ENCODE assay signal across 19 cellular contexts in the genomic region with DNA sequence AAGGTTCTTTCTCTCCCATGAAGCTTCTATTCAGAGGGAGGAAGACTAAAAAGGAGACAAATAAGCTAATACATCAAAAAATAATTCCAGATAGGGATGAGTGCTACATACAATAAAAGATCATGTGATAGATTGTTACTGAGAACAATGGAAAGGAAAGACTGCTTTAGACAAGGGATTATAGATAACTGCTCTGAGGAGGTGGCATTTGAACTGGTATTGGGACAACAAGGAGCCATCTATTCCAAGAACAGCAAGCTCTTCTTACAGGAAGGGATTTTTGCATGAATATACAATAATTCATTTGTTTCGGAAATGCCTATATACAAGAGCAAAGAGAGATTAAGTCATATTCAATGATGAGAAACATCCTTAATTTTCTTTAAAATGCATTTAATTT.
DNase-seq lines count a peak whose midpoint lies in the region; ATAC-seq, FAIRE-seq and TF ChIP-seq lines count a peak whose summit lies in the region.
"Had no signal": no experiment of that assay in that cellular context is flagged by ENCODE, and none has a peak within 500 bp of the region (broad histone marks: within the 10 kb centered on the region; RNA-seq: fewer than 3 reads in every experiment).

No MANE protein-coding gene starts in this region.

- intact Hi-C loops in A673 (cut with micrococcal nuclease; ENCODE audit: unreplicated experiment) = loop anchor here (10.0 kb wide), 1 partner anchor 920 kb away; no protein-coding TSS in a partner anchor
- intact Hi-C loops in kidney (cut with DNase I) = no loop called here

- no peaks in the 10 kb centered on the region for H3F3A ChIP-seq in neural cell (ENCODE audit: insufficient read depth, low read length, poor library complexity, severe bottlenecking)

- FAIRE-seq in kidney (lab: Jason Lieb, UNC) = no peak
- FAIRE-seq: A549, G401.6, GM12892, H1 had no signal

- peak; percentile 20 for ATAC-seq in foreskin keratinocyte
- ATAC-seq: A549 had no signal

- DNase-seq in A673 (ENCODE audit: low spot score) (peak; percentile 66), SK-MEL-5 (ENCODE audit: low read depth, low spot score) (peak; percentile 94), foreskin keratinocyte (no peak), HK-2 (ENCODE audit: unreplicated experiment) (no peak), kidney (no peak)
- no peak for DNase-seq in effector memory CD4-positive, alpha-beta T cell
- DNase-seq: 8988T; C1 segment of cervical spinal cord; Caco-2; CD4-positive, alpha-beta memory T cell; DMS153; DND-41; H7 had no signal

- CTCF ChIA-PET in A673 (lab: Charles Lee) = no interaction called here

- no peaks in the 10 kb centered on the region for H3K36me3 ChIP-seq in A673 (ENCODE audit: insufficient read depth, low read length, poor library complexity, severe bottlenecking)
- H3K36me3 ChIP-seq in neural cell (ENCODE audit: insufficient read depth, low read length) = no peaks in the 10 kb centered on the region
- H3K36me3 ChIP-seq in kidney (ENCODE audit: control insufficient read depth in 1 of 2, insufficient read depth in 2 of 2, low read length in 2 of 2) = no peaks in the 10 kb centered on the region
- H3K36me3 ChIP-seq in effector memory CD4-positive, alpha-beta T cell (ENCODE audit: control insufficient read depth, insufficient read depth, low read length) = no peaks in the 10 kb centered on the region

- H3K4me1 ChIP-seq in A673 (ENCODE audit: insufficient read depth, low read length, poor library complexity, severe bottlenecking) = peaks cover 15% of the 10 kb centered on the region
- peaks cover 9% of the 10 kb centered on the region for H3K4me1 ChIP-seq in foreskin keratinocyte
- H3K4me1 ChIP-seq in kidney (ENCODE audit: control insufficient read depth in 1 of 2, insufficient read depth in 1 of 2, low read depth in 1 of 2, low read length in 2 of 2) = no peaks in the 10 kb centered on the region
- H3K4me1 ChIP-seq in effector memory CD4-positive, alpha-beta T cell (ENCODE audit: control insufficient read depth, insufficient read depth, low read length, poor library complexity, severe bottlenecking) = no peaks in the 10 kb centered on the region
- H3K4me1 ChIP-seq: A549, Caco-2 had no signal

- H3K9me3 ChIP-seq in A673 (ENCODE audit: low read depth, low read length, poor library complexity, severe bottlenecking) (no peaks in the 10 kb centered on the region), neural cell (ENCODE audit: low read length) (no peaks in the 10 kb centered on the region), kidney (ENCODE audit: control insufficient read depth in 1 of 2, low read length in 2 of 2) (no peaks in the 10 kb centered on the region)
- no peaks in the 10 kb centered on the region for H3K9me3 ChIP-seq in effector memory CD4-positive, alpha-beta T cell (ENCODE audit: control insufficient read depth, low read length)
- H3K9me3 ChIP-seq: A549, Caco-2 had no signal

- no peak for TF ChIP-seq CTCF in A673 (conservative IDR thresholded peaks at IDR 0.05; ENCODE audit: low read depth, low read length)
- no peak for TF ChIP-seq CTCF in foreskin keratinocyte (conservative IDR thresholded peaks at IDR 0.05)
- no peak for TF ChIP-seq CTCF in neural cell (IDR thresholded peaks at IDR 0.05; ENCODE audit: poor library complexity, severe bottlenecking)
- TF ChIP-seq CTCF in kidney (IDR thresholded peaks at IDR 0.05; ENCODE audit: borderline replicate concordance, extremely low read depth, insufficient read depth) = no peak

- H3K9me2 ChIP-seq in neural cell (ENCODE audit: insufficient read depth, low read length) = no peaks in the 10 kb centered on the region

- TF ChIP-seq EP300 in neural cell (conservative IDR thresholded peaks at IDR 0.05; ENCODE audit: poor library complexity, severe bottlenecking) = no peak

- no peaks in the 10 kb centered on the region for H4K20me1 ChIP-seq in neural cell (ENCODE audit: insufficient read depth)

- POLR2A ChIA-PET in A673 (lab: Charles Lee; ENCODE audit: low non-redundant PET) = no interaction called here

- no peak for TF ChIP-seq RAD21 in neural cell (conservative IDR thresholded peaks at IDR 0.05)

- H3K9ac ChIP-seq in neural cell (ENCODE audit: low read length) (peak overlapping the region; percentile 32), kidney (ENCODE audit: low read length in 2 of 2) (no peak overlapping the region)
- H3K9ac ChIP-seq: GM23248 had no signal

- H3K4me3 ChIP-seq in A673 (ENCODE audit: low read depth, low read length, poor library complexity, severe bottlenecking) (no peak overlapping the region), neural cell (ENCODE audit: low read length) (peak overlapping the region; percentile 9), kidney (ENCODE audit: low read length in 2 of 2) (no peak overlapping the region)
- no peak overlapping the region for H3K4me3 ChIP-seq in effector memory CD4-positive, alpha-beta T cell (ENCODE audit: insufficient read depth, low read depth, low read length, poor library complexity, severe bottlenecking)
- H3K4me3 ChIP-seq: A549, GM23248 had no signal

- H3K79me2 ChIP-seq in neural cell (replicated peaks; ENCODE audit: insufficient read depth, low read length) = no peaks in the 10 kb centered on the region

- no TSS peak for BruUV-seq in A673 (replicated peaks; lab: Mats Ljungman, UMichigan)

- H2AFZ ChIP-seq in neural cell (ENCODE audit: low read depth, low read length) = peak overlapping the region; percentile 32
- H2AFZ ChIP-seq: GM23248 had no signal

- H3K27me3 ChIP-seq in A673 (replicated peaks; ENCODE audit: insufficient read depth, low read depth, low read length, poor library complexity) (no peaks in the 10 kb centered on the region), foreskin keratinocyte (no peaks in the 10 kb centered on the region), neural cell (ENCODE audit: insufficient read depth, low read depth, low read length) (no peaks in the 10 kb centered on the region)
- H3K27me3 ChIP-seq in effector memory CD4-positive, alpha-beta T cell (replicated peaks; ENCODE audit: control insufficient read depth, insufficient read depth, low read length, poor library complexity, severe bottlenecking) = no peaks in the 10 kb centered on the region

- no peak overlapping the region for H3K27ac ChIP-seq in A673 (ENCODE audit: low read depth, low read length, poor library complexity, severe bottlenecking)
- no peak overlapping the region for H3K27ac ChIP-seq in foreskin keratinocyte
- H3K27ac ChIP-seq in neural cell (ENCODE audit: low read length) = peak overlapping the region; percentile 83
- H3K27ac ChIP-seq in kidney (ENCODE audit: low read depth in 2 of 2, low read length in 2 of 2) = no peak overlapping the region
- no peak overlapping the region for H3K27ac ChIP-seq in effector memory CD4-positive, alpha-beta T cell (ENCODE audit: insufficient read depth, low read length, poor library complexity, severe bottlenecking)
- H3K27ac ChIP-seq: A549, GM23248 had no signal

- H3K4me2 ChIP-seq in neural cell (ENCODE audit: low read length) = no peak overlapping the region
- H3K4me2 ChIP-seq: A549 had no signal

- in situ Hi-C loops in SK-MEL-5 (cut with HindIII; ENCODE audit: low pct_unique_long_range_greater_than_20kb, low sequenced_read_pairs) = no loop called here

TF ChIP-seq in neural cell, 6 proteins besides CTCF, POLR2A, EP300 and RAD21:
- TF ChIP-seq POLR2AphosphoS5 (IDR thresholded peaks at IDR 0.05) (no peak), EZH2 (IDR thresholded peaks at IDR 0.05; ENCODE audit: borderline replicate concordance, insufficient read depth, low read length, poor library complexity, severe bottlenecking) (no peak), MXI1 (conservative IDR thresholded peaks at IDR 0.05; ENCODE audit: poor library complexity, severe bottlenecking) (no peak), TAF1 (IDR thresholded peaks at IDR 0.05; ENCODE audit: low read depth) (no peak), SMC3 (conservative IDR thresholded peaks at IDR 0.05; ENCODE audit: poor library complexity) (no peak)
- TF ChIP-seq, protein P1, sequence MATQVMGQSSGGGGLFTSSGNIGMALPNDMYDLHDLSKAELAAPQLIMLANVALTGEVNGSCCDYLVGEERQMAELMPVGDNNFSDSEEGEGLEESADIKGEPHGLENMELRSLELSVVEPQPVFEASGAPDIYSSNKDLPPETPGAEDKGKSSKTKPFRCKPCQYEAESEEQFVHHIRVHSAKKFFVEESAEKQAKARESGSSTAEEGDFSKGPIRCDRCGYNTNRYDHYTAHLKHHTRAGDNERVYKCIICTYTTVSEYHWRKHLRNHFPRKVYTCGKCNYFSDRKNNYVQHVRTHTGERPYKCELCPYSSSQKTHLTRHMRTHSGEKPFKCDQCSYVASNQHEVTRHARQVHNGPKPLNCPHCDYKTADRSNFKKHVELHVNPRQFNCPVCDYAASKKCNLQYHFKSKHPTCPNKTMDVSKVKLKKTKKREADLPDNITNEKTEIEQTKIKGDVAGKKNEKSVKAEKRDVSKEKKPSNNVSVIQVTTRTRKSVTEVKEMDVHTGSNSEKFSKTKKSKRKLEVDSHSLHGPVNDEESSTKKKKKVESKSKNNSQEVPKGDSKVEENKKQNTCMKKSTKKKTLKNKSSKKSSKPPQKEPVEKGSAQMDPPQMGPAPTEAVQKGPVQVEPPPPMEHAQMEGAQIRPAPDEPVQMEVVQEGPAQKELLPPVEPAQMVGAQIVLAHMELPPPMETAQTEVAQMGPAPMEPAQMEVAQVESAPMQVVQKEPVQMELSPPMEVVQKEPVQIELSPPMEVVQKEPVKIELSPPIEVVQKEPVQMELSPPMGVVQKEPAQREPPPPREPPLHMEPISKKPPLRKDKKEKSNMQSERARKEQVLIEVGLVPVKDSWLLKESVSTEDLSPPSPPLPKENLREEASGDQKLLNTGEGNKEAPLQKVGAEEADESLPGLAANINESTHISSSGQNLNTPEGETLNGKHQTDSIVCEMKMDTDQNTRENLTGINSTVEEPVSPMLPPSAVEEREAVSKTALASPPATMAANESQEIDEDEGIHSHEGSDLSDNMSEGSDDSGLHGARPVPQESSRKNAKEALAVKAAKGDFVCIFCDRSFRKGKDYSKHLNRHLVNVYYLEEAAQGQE (IDR thresholded peaks at IDR 0.05; ENCODE audit: borderline replicate concordance) = no peak

Comparison
In these comparisons a context has a peak if more than half of its experiments do, and no peak if none do; other contexts are left out.
1. DNase-seq: peak in A673 (single experiment) and SK-MEL-5 (single experiment); none in foreskin keratinocyte (0 of 2), HK-2 (single experiment), kidney (single experiment) and effector memory CD4-positive, alpha-beta T cell (0 of 3).